ENCODE assay signal across 1 cellular context in genomic region chr2:42854207-42854818, GRCh38.
TF ChIP-seq lines count a peak whose summit lies in the region.

No MANE protein-coding gene starts in this region.

TF ChIP-seq in HepG2, 621 proteins besides CTCF, POLR2A, EP300 and RAD21 (continued from another document and continues in another):
- no peak for TF ChIP-seq ZBTB10 (CRISPR knock-in tag; IDR thresholded peaks at IDR 0.05; ENCODE audit: borderline replicate concordance)
- peak; percentile 69 for TF ChIP-seq WIZ (CRISPR knock-in tag; IDR thresholded peaks at IDR 0.05)
- TF ChIP-seq, protein P1, sequence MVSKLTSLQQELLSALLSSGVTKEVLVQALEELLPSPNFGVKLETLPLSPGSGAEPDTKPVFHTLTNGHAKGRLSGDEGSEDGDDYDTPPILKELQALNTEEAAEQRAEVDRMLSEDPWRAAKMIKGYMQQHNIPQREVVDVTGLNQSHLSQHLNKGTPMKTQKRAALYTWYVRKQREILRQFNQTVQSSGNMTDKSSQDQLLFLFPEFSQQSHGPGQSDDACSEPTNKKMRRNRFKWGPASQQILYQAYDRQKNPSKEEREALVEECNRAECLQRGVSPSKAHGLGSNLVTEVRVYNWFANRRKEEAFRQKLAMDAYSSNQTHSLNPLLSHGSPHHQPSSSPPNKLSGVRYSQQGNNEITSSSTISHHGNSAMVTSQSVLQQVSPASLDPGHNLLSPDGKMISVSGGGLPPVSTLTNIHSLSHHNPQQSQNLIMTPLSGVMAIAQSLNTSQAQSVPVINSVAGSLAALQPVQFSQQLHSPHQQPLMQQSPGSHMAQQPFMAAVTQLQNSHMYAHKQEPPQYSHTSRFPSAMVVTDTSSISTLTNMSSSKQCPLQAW (CRISPR knock-in tag; IDR thresholded peaks at IDR 0.05), result peak; percentile 87
- no peak for TF ChIP-seq MZF1 (CRISPR knock-in tag; IDR thresholded peaks at IDR 0.05; ENCODE audit: borderline replicate concordance)
- TF ChIP-seq ZNF232 (CRISPR knock-in tag; IDR thresholded peaks at IDR 0.05; ENCODE audit: borderline replicate concordance), result no peak
- TF ChIP-seq ZNF569 (CRISPR knock-in tag; IDR thresholded peaks at IDR 0.05; ENCODE audit: borderline replicate concordance), result no peak
- 0 out of 2 replicates have a peak, but pooled peaks have one; percentile 1 for TF ChIP-seq FOXA3 (CRISPR knock-in tag; IDR thresholded peaks at IDR 0.05)
- TF ChIP-seq ZNF576 (CRISPR knock-in tag; IDR thresholded peaks at IDR 0.05), result no peak
- 0 out of 2 replicates have a peak, but pooled peaks have one; percentile 29 for TF ChIP-seq KAT7 (CRISPR knock-in tag; IDR thresholded peaks at IDR 0.05; ENCODE audit: borderline replicate concordance)
- peak; percentile 64; the same call in 1 of the 2 replicates for TF ChIP-seq CSRNP1 (CRISPR knock-in tag; IDR thresholded peaks at IDR 0.05)
- TF ChIP-seq PRMT3 (CRISPR knock-in tag; IDR thresholded peaks at IDR 0.05; ENCODE audit: borderline replicate concordance, low read depth), result no peak
- no peak for TF ChIP-seq ZNF224 (CRISPR knock-in tag; IDR thresholded peaks at IDR 0.05)
- TF ChIP-seq CENPX (CRISPR knock-in tag; IDR thresholded peaks at IDR 0.05), result no peak
- no peak for TF ChIP-seq ZNF562 (CRISPR knock-in tag; IDR thresholded peaks at IDR 0.05; ENCODE audit: borderline replicate concordance)
- TF ChIP-seq CAMTA2 (CRISPR knock-in tag; IDR thresholded peaks at IDR 0.05; ENCODE audit: borderline replicate concordance), result no peak
- no peak for TF ChIP-seq KDM4B (CRISPR knock-in tag; IDR thresholded peaks at IDR 0.05)
- TF ChIP-seq ZNF501 (CRISPR knock-in tag; IDR thresholded peaks at IDR 0.05), result peak; percentile 81
- TF ChIP-seq MBNL3 (CRISPR knock-in tag; conservative IDR thresholded peaks at IDR 0.05), result no peak
- peak; percentile 74; the same call in 1 of the 2 replicates for TF ChIP-seq SPEN (CRISPR knock-in tag; IDR thresholded peaks at IDR 0.05; ENCODE audit: low read depth)
- peak; percentile 25; the same call in 1 of the 2 replicates for TF ChIP-seq ZNF350 (CRISPR knock-in tag; IDR thresholded peaks at IDR 0.05; ENCODE audit: borderline replicate concordance, low read depth)
- TF ChIP-seq BRD4 (CRISPR knock-in tag; IDR thresholded peaks at IDR 0.05), result no peak
- TF ChIP-seq, protein P2, sequence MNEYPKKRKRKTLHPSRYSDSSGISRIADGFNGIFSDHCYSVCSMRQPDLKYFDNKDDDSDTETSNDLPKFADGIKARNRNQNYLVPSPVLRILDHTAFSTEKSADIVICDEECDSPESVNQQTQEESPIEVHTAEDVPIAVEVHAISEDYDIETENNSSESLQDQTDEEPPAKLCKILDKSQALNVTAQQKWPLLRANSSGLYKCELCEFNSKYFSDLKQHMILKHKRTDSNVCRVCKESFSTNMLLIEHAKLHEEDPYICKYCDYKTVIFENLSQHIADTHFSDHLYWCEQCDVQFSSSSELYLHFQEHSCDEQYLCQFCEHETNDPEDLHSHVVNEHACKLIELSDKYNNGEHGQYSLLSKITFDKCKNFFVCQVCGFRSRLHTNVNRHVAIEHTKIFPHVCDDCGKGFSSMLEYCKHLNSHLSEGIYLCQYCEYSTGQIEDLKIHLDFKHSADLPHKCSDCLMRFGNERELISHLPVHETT (CRISPR knock-in tag; conservative IDR thresholded peaks at IDR 0.05), result no peak; the same call in 1 of the 2 replicates
- no peak for TF ChIP-seq ARID4A (CRISPR knock-in tag; IDR thresholded peaks at IDR 0.05; ENCODE audit: borderline replicate concordance)
- TF ChIP-seq MBD4 (IDR thresholded peaks at IDR 0.05; ENCODE audit: borderline replicate concordance, low read length), result no peak
- peak; percentile 43; the same call in 1 of the 2 replicates for TF ChIP-seq TAF1 (CRISPR knock-in tag; IDR thresholded peaks at IDR 0.05)
- no peak for TF ChIP-seq ZKSCAN1 (IDR thresholded peaks at IDR 0.05; ENCODE audit: low read length)
- no peak for TF ChIP-seq EZH2 (conservative IDR thresholded peaks at IDR 0.05; ENCODE audit: low read depth, low read length)
- no peak; the same call in 1 of the 2 replicates for TF ChIP-seq FOXO1 (CRISPR knock-in tag; IDR thresholded peaks at IDR 0.05)
- no peak for TF ChIP-seq MAFK (conservative IDR thresholded peaks at IDR 0.05 in 1 of 2, IDR thresholded peaks at IDR 0.05 in 1 of 2; ENCODE audit: low read length in 2 of 2)
- no peak for TF ChIP-seq ZSCAN21 (CRISPR knock-in tag; IDR thresholded peaks at IDR 0.05; ENCODE audit: borderline replicate concordance)
- no peak for TF ChIP-seq ZNF260 (CRISPR knock-in tag; IDR thresholded peaks at IDR 0.05; ENCODE audit: borderline replicate concordance, low read depth)
- TF ChIP-seq ZNF816 (CRISPR knock-in tag; IDR thresholded peaks at IDR 0.05; ENCODE audit: borderline replicate concordance), result no peak
- TF ChIP-seq ZNF256 (CRISPR knock-in tag; conservative IDR thresholded peaks at IDR 0.05), result no peak
- TF ChIP-seq KDM1A (CRISPR knock-in tag; IDR thresholded peaks at IDR 0.05), result no peak
- peak; percentile 91 for TF ChIP-seq ZFP91 (CRISPR knock-in tag; IDR thresholded peaks at IDR 0.05; ENCODE audit: borderline replicate concordance)
- no peak for TF ChIP-seq LBX2 (CRISPR knock-in tag; IDR thresholded peaks at IDR 0.05; ENCODE audit: borderline replicate concordance)
- TF ChIP-seq ATAD3A (CRISPR knock-in tag; IDR thresholded peaks at IDR 0.05), result no peak
- no peak for TF ChIP-seq ZNF383 (CRISPR knock-in tag; IDR thresholded peaks at IDR 0.05; ENCODE audit: borderline replicate concordance)
- peak; percentile 38; the same call in 1 of the 2 replicates for TF ChIP-seq NCOR1 (IDR thresholded peaks at IDR 0.05; ENCODE audit: borderline replicate concordance, low read length)
- no peak for TF ChIP-seq ZNF468 (CRISPR knock-in tag; IDR thresholded peaks at IDR 0.05)
- TF ChIP-seq MAF1 (CRISPR knock-in tag; IDR thresholded peaks at IDR 0.05; ENCODE audit: borderline replicate concordance), result no peak
- TF ChIP-seq, protein P3, sequence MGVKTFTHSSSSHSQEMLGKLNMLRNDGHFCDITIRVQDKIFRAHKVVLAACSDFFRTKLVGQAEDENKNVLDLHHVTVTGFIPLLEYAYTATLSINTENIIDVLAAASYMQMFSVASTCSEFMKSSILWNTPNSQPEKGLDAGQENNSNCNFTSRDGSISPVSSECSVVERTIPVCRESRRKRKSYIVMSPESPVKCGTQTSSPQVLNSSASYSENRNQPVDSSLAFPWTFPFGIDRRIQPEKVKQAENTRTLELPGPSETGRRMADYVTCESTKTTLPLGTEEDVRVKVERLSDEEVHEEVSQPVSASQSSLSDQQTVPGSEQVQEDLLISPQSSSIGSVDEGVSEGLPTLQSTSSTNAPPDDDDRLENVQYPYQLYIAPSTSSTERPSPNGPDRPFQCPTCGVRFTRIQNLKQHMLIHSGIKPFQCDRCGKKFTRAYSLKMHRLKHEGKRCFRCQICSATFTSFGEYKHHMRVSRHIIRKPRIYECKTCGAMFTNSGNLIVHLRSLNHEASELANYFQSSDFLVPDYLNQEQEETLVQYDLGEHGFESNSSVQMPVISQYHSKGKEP (CRISPR knock-in tag; IDR thresholded peaks at IDR 0.05), result no peak
- TF ChIP-seq, protein P4, sequence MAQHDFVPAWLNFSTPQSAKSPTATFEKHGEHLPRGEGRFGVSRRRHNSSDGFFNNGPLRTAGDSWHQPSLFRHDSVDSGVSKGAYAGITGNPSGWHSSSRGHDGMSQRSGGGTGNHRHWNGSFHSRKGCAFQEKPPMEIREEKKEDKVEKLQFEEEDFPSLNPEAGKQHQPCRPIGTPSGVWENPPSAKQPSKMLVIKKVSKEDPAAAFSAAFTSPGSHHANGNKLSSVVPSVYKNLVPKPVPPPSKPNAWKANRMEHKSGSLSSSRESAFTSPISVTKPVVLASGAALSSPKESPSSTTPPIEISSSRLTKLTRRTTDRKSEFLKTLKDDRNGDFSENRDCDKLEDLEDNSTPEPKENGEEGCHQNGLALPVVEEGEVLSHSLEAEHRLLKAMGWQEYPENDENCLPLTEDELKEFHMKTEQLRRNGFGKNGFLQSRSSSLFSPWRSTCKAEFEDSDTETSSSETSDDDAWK (CRISPR knock-in tag; IDR thresholded peaks at IDR 0.05), result no peak
- TF ChIP-seq, protein P5, sequence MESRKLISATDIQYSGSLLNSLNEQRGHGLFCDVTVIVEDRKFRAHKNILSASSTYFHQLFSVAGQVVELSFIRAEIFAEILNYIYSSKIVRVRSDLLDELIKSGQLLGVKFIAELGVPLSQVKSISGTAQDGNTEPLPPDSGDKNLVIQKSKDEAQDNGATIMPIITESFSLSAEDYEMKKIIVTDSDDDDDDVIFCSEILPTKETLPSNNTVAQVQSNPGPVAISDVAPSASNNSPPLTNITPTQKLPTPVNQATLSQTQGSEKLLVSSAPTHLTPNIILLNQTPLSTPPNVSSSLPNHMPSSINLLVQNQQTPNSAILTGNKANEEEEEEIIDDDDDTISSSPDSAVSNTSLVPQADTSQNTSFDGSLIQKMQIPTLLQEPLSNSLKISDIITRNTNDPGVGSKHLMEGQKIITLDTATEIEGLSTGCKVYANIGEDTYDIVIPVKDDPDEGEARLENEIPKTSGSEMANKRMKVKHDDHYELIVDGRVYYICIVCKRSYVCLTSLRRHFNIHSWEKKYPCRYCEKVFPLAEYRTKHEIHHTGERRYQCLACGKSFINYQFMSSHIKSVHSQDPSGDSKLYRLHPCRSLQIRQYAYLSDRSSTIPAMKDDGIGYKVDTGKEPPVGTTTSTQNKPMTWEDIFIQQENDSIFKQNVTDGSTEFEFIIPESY (CRISPR knock-in tag; IDR thresholded peaks at IDR 0.05), result no peak
- TF ChIP-seq RFXAP (CRISPR knock-in tag; IDR thresholded peaks at IDR 0.05; ENCODE audit: borderline replicate concordance), result no peak
